ENCODE assay signal across 1 cellular context in genomic region chr19:55676889-55677505, GRCh38.
TF ChIP-seq lines count a peak whose summit lies in the region.

No MANE protein-coding gene starts in this region.

TF ChIP-seq in HepG2, 621 proteins besides CTCF, POLR2A, EP300 and RAD21:
- no peak for TF ChIP-seq NR1H2 (CRISPR knock-in tag; IDR thresholded peaks at IDR 0.05; ENCODE audit: borderline replicate concordance, low read depth)
- TF ChIP-seq REL (CRISPR knock-in tag; conservative IDR thresholded peaks at IDR 0.05), result no peak
- no peak for TF ChIP-seq PCBP2 (optimal IDR thresholded peaks at IDR 0.05; ENCODE audit: low read depth, low read length, poor library complexity, severe bottlenecking)
- no peak for TF ChIP-seq DNMT1 (CRISPR knock-in tag; IDR thresholded peaks at IDR 0.05)
- TF ChIP-seq ZFYVE20 (CRISPR knock-in tag; IDR thresholded peaks at IDR 0.05; ENCODE audit: borderline replicate concordance, low read depth), result no peak
- TF ChIP-seq ZNF839 (CRISPR knock-in tag; IDR thresholded peaks at IDR 0.05; ENCODE audit: borderline replicate concordance), result no peak
- no peak for TF ChIP-seq PAWR (CRISPR knock-in tag; IDR thresholded peaks at IDR 0.05; ENCODE audit: borderline replicate concordance)
- TF ChIP-seq ZNF788 (CRISPR knock-in tag; IDR thresholded peaks at IDR 0.05; ENCODE audit: borderline replicate concordance), result no peak
- no peak for TF ChIP-seq LBX2 (CRISPR knock-in tag; IDR thresholded peaks at IDR 0.05; ENCODE audit: borderline replicate concordance)
- no peak for TF ChIP-seq SALL1 (CRISPR knock-in tag; IDR thresholded peaks at IDR 0.05)
- no peak for TF ChIP-seq CHCHD3 (CRISPR knock-in tag; IDR thresholded peaks at IDR 0.05)
- TF ChIP-seq ZNF512 (CRISPR knock-in tag; IDR thresholded peaks at IDR 0.05), result no peak
- TF ChIP-seq GTF2F1 (IDR thresholded peaks at IDR 0.05; ENCODE audit: low read length), result no peak
- no peak for TF ChIP-seq ZNF253 (CRISPR knock-in tag; IDR thresholded peaks at IDR 0.05; ENCODE audit: borderline replicate concordance)
- no peak for TF ChIP-seq NFAT5 (CRISPR knock-in tag; IDR thresholded peaks at IDR 0.05)
- TF ChIP-seq SIN3A (IDR thresholded peaks at IDR 0.05; ENCODE audit: borderline replicate concordance, low read depth, low read length), result no peak
- TF ChIP-seq ZNF597 (CRISPR knock-in tag; IDR thresholded peaks at IDR 0.05), result no peak
